In genomic region chr10:101060951-101061813, GRCh38 we compare ENCODE assay signal across 1 cellular context.
TF ChIP-seq lines count a peak whose summit lies in the region.

No MANE protein-coding gene starts in this region.

TF ChIP-seq in IMR-90, 13 proteins besides CTCF, POLR2A, EP300 and RAD21:
- TF ChIP-seq MAZ (IDR thresholded peaks at IDR 0.05; ENCODE audit: borderline replicate concordance, low read depth, low read length), result peak; percentile 98
- no peak for TF ChIP-seq MAFK (IDR thresholded peaks at IDR 0.05; ENCODE audit: low read depth, low read length)
TF ChIP-seq in IMR-90: peak in this region for 1.
